In genomic region chr19:1277061-1277460, GRCh38 we compare ENCODE assay signal across 1 cellular context.
TF ChIP-seq lines count a peak whose summit lies in the region.

No MANE protein-coding gene starts in this region.

TF ChIP-seq in IMR-90, 13 proteins besides CTCF, POLR2A, EP300 and RAD21:
- TF ChIP-seq RFX5 (IDR thresholded peaks at IDR 0.05; ENCODE audit: low read depth, low read length) (no peak), CEBPB (IDR thresholded peaks at IDR 0.05; ENCODE audit: low read depth, low read length) (no peak), MAZ (IDR thresholded peaks at IDR 0.05; ENCODE audit: borderline replicate concordance, low read depth, low read length) (no peak), RCOR1 (IDR thresholded peaks at IDR 0.05; ENCODE audit: insufficient replicate concordance, low read length) (no peak), MAFK (IDR thresholded peaks at IDR 0.05; ENCODE audit: low read depth, low read length) (no peak), USF2 (IDR thresholded peaks at IDR 0.05; ENCODE audit: low read depth, low read length) (no peak), BHLHE40 (IDR thresholded peaks at IDR 0.05; ENCODE audit: low read depth, low read length) (no peak), NFE2L2 (IDR thresholded peaks at IDR 0.05; ENCODE audit: low read depth, low read length) (no peak), CHD1 (IDR thresholded peaks at IDR 0.05; ENCODE audit: low read depth, low read length) (no peak), FOS (IDR thresholded peaks at IDR 0.05; ENCODE audit: low read depth, low read length) (no peak), SMC3 (IDR thresholded peaks at IDR 0.05; ENCODE audit: low read depth, low read length) (no peak), MXI1 (IDR thresholded peaks at IDR 0.05; ENCODE audit: borderline replicate concordance, low read depth, low read length) (no peak)
- TF ChIP-seq, protein P1, sequence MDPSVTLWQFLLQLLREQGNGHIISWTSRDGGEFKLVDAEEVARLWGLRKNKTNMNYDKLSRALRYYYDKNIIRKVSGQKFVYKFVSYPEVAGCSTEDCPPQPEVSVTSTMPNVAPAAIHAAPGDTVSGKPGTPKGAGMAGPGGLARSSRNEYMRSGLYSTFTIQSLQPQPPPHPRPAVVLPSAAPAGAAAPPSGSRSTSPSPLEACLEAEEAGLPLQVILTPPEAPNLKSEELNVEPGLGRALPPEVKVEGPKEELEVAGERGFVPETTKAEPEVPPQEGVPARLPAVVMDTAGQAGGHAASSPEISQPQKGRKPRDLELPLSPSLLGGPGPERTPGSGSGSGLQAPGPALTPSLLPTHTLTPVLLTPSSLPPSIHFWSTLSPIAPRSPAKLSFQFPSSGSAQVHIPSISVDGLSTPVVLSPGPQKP (IDR thresholded peaks at IDR 0.05; ENCODE audit: borderline replicate concordance, low read depth, low read length), result no peak
TF ChIP-seq in IMR-90: peak in this region for 0.
